Comparison of ENCODE assay signal across 10 cellular contexts in the genomic region with DNA sequence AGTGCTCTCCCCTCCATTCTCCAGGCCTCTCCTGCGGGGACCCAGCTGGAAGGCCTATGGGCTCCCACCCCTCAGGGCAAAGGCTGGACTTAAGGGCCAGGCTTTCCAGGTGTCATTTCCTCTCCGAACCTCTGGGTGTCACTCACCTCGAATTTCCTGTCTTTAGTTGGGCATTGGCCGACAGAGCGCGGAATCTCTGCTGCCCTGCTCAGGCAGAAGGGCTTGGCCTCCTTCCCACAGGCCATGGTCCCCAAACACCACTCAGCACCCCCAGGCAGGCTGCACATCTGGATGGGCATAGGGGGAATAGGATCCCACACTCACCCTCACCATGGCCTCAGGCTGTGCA.
A peak's percentile ranks its signal among the peaks of the same experiment; 100 is the strongest.
DNase-seq lines count a peak whose midpoint lies in the region; ATAC-seq and TF ChIP-seq lines count a peak whose summit lies in the region.
"Had no signal": no experiment of that assay in that cellular context is flagged by ENCODE, and none has a peak within 500 bp of the region (broad histone marks: within the 10 kb centered on the region; RNA-seq: fewer than 3 reads in every experiment).

No MANE protein-coding gene starts in this region.

- H3K27ac ChIP-seq in stomach = no peak overlapping the region
- H3K27ac ChIP-seq: BLaER1 had no signal

- POLR2A ChIA-PET in activated CD4-positive, alpha-beta T cell treated with anti-CD3 and anti-CD28 coated beads, Interleukin-2, amount 10 ng/mL, durations not matched to agents 7 days and 5 days (lab: Charles Lee) = no interaction called here
- POLR2A ChIA-PET in activated CD8-positive, alpha-beta T cell treated with anti-CD3 and anti-CD28 coated beads, Interleukin-2, amount 10 ng/mL, durations not matched to agents 7 days and 5 days (lab: Charles Lee) = no interaction called here

- TF ChIP-seq POLR2A in stomach (IDR thresholded peaks at IDR 0.05) = no peak

- peaks cover 0 to 47% (median 0%) of the 10 kb centered on the region in 3 donors for H3K27me3 ChIP-seq in stomach
- H3K27me3 ChIP-seq: BLaER1 had no signal

- peaks cover 6 to 13% (median 11%) of the 10 kb centered on the region in 4 donors for H3K4me1 ChIP-seq in stomach

- no peak for ATAC-seq in activated CD8-positive, alpha-beta T cell treated with anti-CD3 and anti-CD28 coated beads, Interleukin-2, amount 10 ng/mL, durations not matched to agents 7 days and 5 days
- ATAC-seq in Right ventricle myocardium inferior = no peak

- H3K9me3 ChIP-seq in iPS-18c (ENCODE audit: control insufficient read depth, insufficient read depth, low read length) (no peaks in the 10 kb centered on the region), stomach (no peaks in the 10 kb centered on the region)
- H3K9me3 ChIP-seq: BLaER1 had no signal

- no peaks in the 10 kb centered on the region for H3K36me3 ChIP-seq in stomach
- H3K36me3 ChIP-seq: BLaER1 had no signal

- no peak for DNase-seq in activated CD4-positive, alpha-beta T cell treated with anti-CD3 and anti-CD28 coated beads, Interleukin-2, amount 10 ng/mL, durations not matched to agents 7 days and 5 days
- DNase-seq in activated CD4-positive, alpha-beta T cell treated with anti-CD3 and anti-CD28 coated beads for 1 hour = no peak
- DNase-seq in activated CD8-positive, alpha-beta T cell treated with anti-CD3 and anti-CD28 coated beads, Interleukin-2, amount 10 ng/mL, durations not matched to agents 7 days and 5 days = no peak
- DNase-seq in stomach (no peak), Right ventricle myocardium inferior (ENCODE audit: missing footprints) (no peak), DMS79 (lab: John Stamatoyannopoulos, UW) (no peak)
- no peak for DNase-seq in activated effector memory CD4-positive, alpha-beta T cell treated with anti-CD3 and anti-CD28 coated beads, Interleukin-2, amount 50 U/mL, for 16 hours
- DNase-seq: activated CD8-positive, alpha-beta memory T cell treated with anti-CD3 and anti-CD28 coated beads, Interleukin-2, amount 50 U/mL, for 4 hours had no signal

- 68 to 79% (median 72%) methylated on average over 6 of the region's 6 CpGs for WGBS in stomach, 5 donors

- no peak overlapping the region for H3K27ac Mint-ChIP-seq in activated CD4-positive, alpha-beta T cell treated with anti-CD3 and anti-CD28 coated beads, Interleukin-2, amount 10 ng/mL, durations not matched to agents 7 days and 5 days
- H3K27ac Mint-ChIP-seq in activated CD8-positive, alpha-beta T cell treated with anti-CD3 and anti-CD28 coated beads, Interleukin-2, amount 10 ng/mL, durations not matched to agents 7 days and 5 days = no peak overlapping the region

- peaks cover 16% of the 10 kb centered on the region for H3K27me3 Mint-ChIP-seq in activated CD4-positive, alpha-beta T cell treated with anti-CD3 and anti-CD28 coated beads, Interleukin-2, amount 10 ng/mL, durations not matched to agents 7 days and 5 days
- H3K27me3 Mint-ChIP-seq in activated CD8-positive, alpha-beta T cell treated with anti-CD3 and anti-CD28 coated beads, Interleukin-2, amount 10 ng/mL, durations not matched to agents 7 days and 5 days (ENCODE audit: low read depth) = peaks cover 17% of the 10 kb centered on the region

- intact Hi-C loops in stomach (cut with DNase I; ENCODE audit: low total_unique reads) = no loop called here
- intact Hi-C loops in Right ventricle myocardium inferior (cut with DNase I) = loop anchor here (10.0 kb wide), 1 partner anchor 1834 kb away; no protein-coding TSS in a partner anchor

- H3K4me3 ChIP-seq in iPS-18c (ENCODE audit: insufficient read depth, low read depth, low read length) (peak overlapping the region; percentile 47; the same call in 1 of the 2 replicates), stomach (peak overlapping the region in 3 of 4 donors; percentile 38 to 54 (median 44))
- H3K4me3 ChIP-seq: BLaER1 had no signal

- CTCF ChIA-PET in activated CD4-positive, alpha-beta T cell treated with anti-CD3 and anti-CD28 coated beads, Interleukin-2, amount 10 ng/mL, durations not matched to agents 7 days and 5 days (lab: Charles Lee) = interaction anchor here (1.4 to 4.5 kb wide), 5 partner anchors 10 to 284 kb away, joined by 4 to 21 read pairs (median 11); no protein-coding TSS in a partner anchor
- CTCF ChIA-PET in activated CD8-positive, alpha-beta T cell treated with anti-CD3 and anti-CD28 coated beads, Interleukin-2, amount 10 ng/mL, durations not matched to agents 7 days and 5 days (lab: Charles Lee) = interaction anchor here (1.1 to 6.3 kb wide), 7 partner anchors 8 to 276 kb away, joined by 3 to 260 read pairs (median 8); no protein-coding TSS in a partner anchor

- peaks cover 9% of the 10 kb centered on the region for H3K4me1 Mint-ChIP-seq in activated CD4-positive, alpha-beta T cell treated with anti-CD3 and anti-CD28 coated beads, Interleukin-2, amount 10 ng/mL, durations not matched to agents 7 days and 5 days
- H3K4me1 Mint-ChIP-seq in activated CD8-positive, alpha-beta T cell treated with anti-CD3 and anti-CD28 coated beads, Interleukin-2, amount 10 ng/mL, durations not matched to agents 7 days and 5 days (ENCODE audit: low read depth) = peaks cover 8% of the 10 kb centered on the region

- H3K36me3 Mint-ChIP-seq in activated CD4-positive, alpha-beta T cell treated with anti-CD3 and anti-CD28 coated beads, Interleukin-2, amount 10 ng/mL, durations not matched to agents 7 days and 5 days (ENCODE audit: low read depth) = no peaks in the 10 kb centered on the region
- H3K36me3 Mint-ChIP-seq in activated CD8-positive, alpha-beta T cell treated with anti-CD3 and anti-CD28 coated beads, Interleukin-2, amount 10 ng/mL, durations not matched to agents 7 days and 5 days (ENCODE audit: low read depth) = no peaks in the 10 kb centered on the region

- H3K9me3 Mint-ChIP-seq in activated CD4-positive, alpha-beta T cell treated with anti-CD3 and anti-CD28 coated beads, Interleukin-2, amount 10 ng/mL, durations not matched to agents 7 days and 5 days = no peaks in the 10 kb centered on the region
- H3K9me3 Mint-ChIP-seq in activated CD8-positive, alpha-beta T cell treated with anti-CD3 and anti-CD28 coated beads, Interleukin-2, amount 10 ng/mL, durations not matched to agents 7 days and 5 days (ENCODE audit: insufficient read depth) = no peaks in the 10 kb centered on the region

- H3K4me3 Mint-ChIP-seq in activated CD4-positive, alpha-beta T cell treated with anti-CD3 and anti-CD28 coated beads, Interleukin-2, amount 10 ng/mL, durations not matched to agents 7 days and 5 days = peak overlapping the region; percentile 38
- peak overlapping the region; percentile 53 for H3K4me3 Mint-ChIP-seq in activated CD8-positive, alpha-beta T cell treated with anti-CD3 and anti-CD28 coated beads, Interleukin-2, amount 10 ng/mL, durations not matched to agents 7 days and 5 days

- no peak for TF ChIP-seq EP300 in stomach (IDR thresholded peaks at IDR 0.05)

- TF ChIP-seq CTCF in stomach (IDR thresholded peaks at IDR 0.05) = no peak
